In the genomic region with DNA sequence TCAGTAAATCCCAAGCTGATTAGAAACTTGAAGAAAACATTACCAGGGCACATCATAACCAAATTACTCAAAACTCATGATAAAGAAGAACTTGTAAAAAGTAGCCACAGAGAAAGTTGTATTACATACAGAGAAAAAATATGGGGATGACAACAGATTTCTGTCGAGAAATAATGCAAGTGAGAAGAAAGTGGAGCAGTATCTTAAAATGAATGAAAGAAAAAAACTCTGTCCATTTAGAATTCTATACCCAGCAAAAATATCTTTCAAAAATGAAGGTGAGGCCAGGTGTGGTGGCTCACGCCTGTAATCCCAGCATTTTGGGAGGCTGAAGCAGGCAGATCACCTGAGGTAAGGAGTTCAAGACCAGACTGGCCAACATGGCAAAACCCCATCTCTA, we compare ENCODE assay signal across 2 cellular contexts.
TF ChIP-seq lines count a peak whose summit lies in the region.

No MANE protein-coding gene starts in this region.

TF ChIP-seq in HEK293, 187 proteins besides CTCF, POLR2A, EP300 and RAD21 (continued from another document):
- TF ChIP-seq TSHZ1 (tag by site-specific recombination; IDR thresholded peaks at IDR 0.05; ENCODE audit: borderline replicate concordance) (no peak), ZNF140 (tag by site-specific recombination; IDR thresholded peaks at IDR 0.05) (no peak), KLF16 (tag by site-specific recombination; IDR thresholded peaks at IDR 0.05) (no peak), ZNF777 (tag by site-specific recombination; IDR thresholded peaks at IDR 0.05; ENCODE audit: borderline replicate concordance) (no peak), BCL11B (tag by site-specific recombination; IDR thresholded peaks at IDR 0.05; ENCODE audit: low read depth) (no peak), ZEB2 (tag by site-specific recombination; IDR thresholded peaks at IDR 0.05) (no peak), ZNF394 (tag by site-specific recombination; IDR thresholded peaks at IDR 0.05; ENCODE audit: borderline replicate concordance) (no peak), ZNF621 (tag by site-specific recombination; IDR thresholded peaks at IDR 0.05) (no peak), ZNF558 (tag by site-specific recombination; IDR thresholded peaks at IDR 0.05) (peak; percentile 23; the same call in 1 of the 2 replicates), KLF9 (tag by site-specific recombination; IDR thresholded peaks at IDR 0.05; ENCODE audit: low read depth) (no peak)

TF ChIP-seq in K562, 482 proteins besides CTCF, POLR2A, EP300 and RAD21 (continued from another document):
- no peak for TF ChIP-seq WHSC1 (IDR thresholded peaks at IDR 0.05; ENCODE audit: low read length)
- TF ChIP-seq ZNF280A (IDR thresholded peaks at IDR 0.05; ENCODE audit: low read depth, partially characterized antibody) = peak; percentile 64
- no peak for TF ChIP-seq RBM15 (IDR thresholded peaks at IDR 0.05; ENCODE audit: insufficient read depth, low read length)
- TF ChIP-seq HDAC1 (IDR thresholded peaks at IDR 0.05) = peak in 1 of 2 experiments; percentile 84; a peak in 2 of 4 replicates
- TF ChIP-seq CBX3 (IDR thresholded peaks at IDR 0.05; ENCODE audit: borderline replicate concordance in 1 of 2, low read length in 2 of 2) = peak in 1 of 2 experiments; percentile 90; a peak in 2 of 3 replicates
- no peak for TF ChIP-seq XRCC4 (IDR thresholded peaks at IDR 0.05; ENCODE audit: extremely low read depth, insufficient read depth, insufficient read length)
- peak; percentile 94 for TF ChIP-seq TRIM28 (IDR thresholded peaks at IDR 0.05)
- TF ChIP-seq XRCC3 (IDR thresholded peaks at IDR 0.05) = 0 out of 2 replicates have a peak, but pooled peaks have one; percentile 44
- no peak for TF ChIP-seq NCOA4 (IDR thresholded peaks at IDR 0.05; ENCODE audit: partially characterized antibody)
- TF ChIP-seq NONO (IDR thresholded peaks at IDR 0.05; ENCODE audit: low read depth in 2 of 2, low read length in 1 of 2) = no peak
- no peak for TF ChIP-seq TCF3 (CRISPR knock-in tag; IDR thresholded peaks at IDR 0.05)
- TF ChIP-seq TRIM24 (IDR thresholded peaks at IDR 0.05) = peak; percentile 20 to 68; a peak in 2 of 4 replicates
- TF ChIP-seq, protein P1, sequence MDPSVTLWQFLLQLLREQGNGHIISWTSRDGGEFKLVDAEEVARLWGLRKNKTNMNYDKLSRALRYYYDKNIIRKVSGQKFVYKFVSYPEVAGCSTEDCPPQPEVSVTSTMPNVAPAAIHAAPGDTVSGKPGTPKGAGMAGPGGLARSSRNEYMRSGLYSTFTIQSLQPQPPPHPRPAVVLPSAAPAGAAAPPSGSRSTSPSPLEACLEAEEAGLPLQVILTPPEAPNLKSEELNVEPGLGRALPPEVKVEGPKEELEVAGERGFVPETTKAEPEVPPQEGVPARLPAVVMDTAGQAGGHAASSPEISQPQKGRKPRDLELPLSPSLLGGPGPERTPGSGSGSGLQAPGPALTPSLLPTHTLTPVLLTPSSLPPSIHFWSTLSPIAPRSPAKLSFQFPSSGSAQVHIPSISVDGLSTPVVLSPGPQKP (CRISPR knock-in tag; IDR thresholded peaks at IDR 0.05) = no peak
- no peak for TF ChIP-seq SREBF1 (IDR thresholded peaks at IDR 0.05; ENCODE audit: borderline replicate concordance, low read depth, low read length)
- 0 out of 2 replicates have a peak, but pooled peaks have one; percentile 29 for TF ChIP-seq CHAMP1 (IDR thresholded peaks at IDR 0.05)
- TF ChIP-seq ZFP1 (CRISPR knock-in tag; IDR thresholded peaks at IDR 0.05) = peak; percentile 88
